34 cellular contexts compared by ENCODE assay signal in genomic region chr1:237296861-237297260, GRCh38.
"Had no signal": no experiment of that assay in that cellular context is flagged by ENCODE, and none has a peak within 500 bp of the region (broad histone marks: within the 10 kb centered on the region; RNA-seq: fewer than 3 reads in every experiment).

No MANE protein-coding gene starts in this region.

- H3K9me3 ChIP-seq: MG63 had no signal

- H3K4me2 ChIP-seq: KMS-11 had no signal

- H3K4me3 ChIP-seq: MG63 had no signal

- H3K27ac ChIP-seq: KMS-11 had no signal

- H3K36me3 ChIP-seq: MG63 had no signal

- H3K9ac ChIP-seq: KMS-11 had no signal

- H3K27me3 ChIP-seq: MG63 had no signal

- DNase-seq: Karpas-422, Kasumi-1, MG63, MM.1S, MV-4-11, NCI-H1048, NCI-H1092, NCI-H1092 treated with DMSO at 0.1 percent for 48 hours, NCI-H1105, NCI-H1105 treated with DMSO at 0.1 percent for 48 hours, NCI-H1417, NCI-H1417 treated with DMSO at 0.1 percent for 48 hours, NCI-H1436, NCI-H1436 treated with DMSO at 0.1 percent for 48 hours, NCI-H146, NCI-H1694, NCI-H1694 treated with DMSO at 0.1 percent for 48 hours, NCI-H187, NCI-H187 treated with DMSO at 0.1 percent for 48 hours, NCI-H1930, NCI-H2029, NCI-H2029 treated with DMSO at 0.1 percent for 48 hours, NCI-H2081, NCI-H2081 treated with DMSO at 0.1 percent for 48 hours, NCI-H2107, NCI-H2171, NCI-H2171 treated with DMSO at 0.1 percent for 48 hours, NCI-H2227 treated with DMSO at 0.1 percent for 48 hours, NCI-H226, NCI-H345, NCI-H446, NCI-H446 treated with DMSO at 0.1 percent for 48 hours, NCI-H510A had no signal
